26 cellular contexts compared by ENCODE assay signal in the genomic region with DNA sequence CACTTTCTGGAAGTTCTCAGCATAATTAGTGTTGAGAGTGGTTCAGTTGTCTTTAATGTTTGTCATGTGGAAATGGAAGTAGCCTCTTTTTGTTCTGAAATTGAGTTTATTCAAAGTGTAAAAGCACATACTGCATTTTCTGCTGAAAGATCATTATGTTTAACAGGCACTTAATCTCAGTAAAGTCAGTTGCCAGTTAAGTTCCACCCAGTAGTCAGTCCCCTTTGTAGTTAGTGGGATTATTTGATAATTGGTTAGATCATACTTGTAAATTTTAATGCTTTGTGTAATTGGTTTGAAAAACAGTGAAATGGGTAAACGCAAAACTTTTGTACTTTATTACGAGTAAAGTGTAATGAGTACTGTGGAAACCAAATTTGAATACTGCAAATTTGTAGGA. TPM values are rescaled to one million over a fixed set of nuclear protein-coding genes. Genes with fewer than 3 reads are reported as not detected.
DNase-seq lines count a peak whose midpoint lies in the region; ATAC-seq and TF ChIP-seq lines count a peak whose summit lies in the region.
"Had no signal": no experiment of that assay in that cellular context is flagged by ENCODE, and none has a peak within 500 bp of the region (broad histone marks: within the 10 kb centered on the region; RNA-seq: fewer than 3 reads in every experiment).

No MANE protein-coding gene starts in this region.

- intact Hi-C loops in activated naive CD4-positive, alpha-beta T cell treated with anti-CD3 and anti-CD28 coated beads for 36 hours (cut with micrococcal nuclease), result no loop called here

- no peaks in the 10 kb centered on the region for H3K9me3 ChIP-seq in hepatocyte (ENCODE audit: low read depth)
- H3K9me3 ChIP-seq: BE2C, gastrocnemius medialis, left ventricle myocardium inferior, sigmoid colon, SJSA1, upper lobe of left lung had no signal

- H3K27me3 Mint-ChIP-seq in activated naive CD4-positive, alpha-beta T cell treated with anti-CD3 and anti-CD28 coated beads for 36 hours (ENCODE audit: low read depth), result no peaks in the 10 kb centered on the region
- H3K27me3 Mint-ChIP-seq in WTC11 (ENCODE audit: low read depth), result no peaks in the 10 kb centered on the region
- H3K27me3 Mint-ChIP-seq in type B pancreatic cell, result no peaks in the 10 kb centered on the region

- no peak overlapping the region for H3K27ac ChIP-seq in hepatocyte
- H3K27ac ChIP-seq: gastrocnemius medialis, left ventricle myocardium inferior, sigmoid colon, SJSA1, upper lobe of left lung had no signal

- no peak overlapping the region for H3K4me3 ChIP-seq in hepatocyte
- H3K4me3 ChIP-seq: gastrocnemius medialis, left ventricle myocardium inferior, sigmoid colon, SJSA1, upper lobe of left lung had no signal

- TF ChIP-seq CTCF in WTC11 (IDR thresholded peaks at IDR 0.05), result no peak
- no peak for TF ChIP-seq CTCF in hepatocyte (IDR thresholded peaks at IDR 0.05; ENCODE audit: poor library complexity)
- no peak for TF ChIP-seq CTCF in type B pancreatic cell (conservative IDR thresholded peaks at IDR 0.05)

- POLR2A ChIA-PET in WTC11 (lab: Charles Lee), result no interaction called here

- peaks cover 24% of the 10 kb centered on the region for H3K36me3 ChIP-seq in hepatocyte (replicated peaks; ENCODE audit: insufficient read depth, low read depth)

- no peak overlapping the region for H2AFZ ChIP-seq in hepatocyte

- no peaks in the 10 kb centered on the region for H3K9me2 ChIP-seq in hepatocyte (replicated peaks; ENCODE audit: insufficient read depth)

- CTCF ChIA-PET in activated naive CD4-positive, alpha-beta T cell treated with anti-CD3 and anti-CD28 coated beads for 36 hours (lab: Charles Lee), result interaction anchor here (1.0 kb wide), 1 partner anchor 12 kb away, joined by 3 read pairs; no protein-coding TSS in a partner anchor
- CTCF ChIA-PET in WTC11 (lab: Charles Lee), result no interaction called here

- H3K4me1 ChIP-seq in hepatocyte (ENCODE audit: insufficient read depth), result no peaks in the 10 kb centered on the region
- H3K4me1 ChIP-seq: BE2C had no signal

- H3K4me3 Mint-ChIP-seq in activated naive CD4-positive, alpha-beta T cell treated with anti-CD3 and anti-CD28 coated beads for 36 hours, result no peak overlapping the region
- H3K4me3 Mint-ChIP-seq in WTC11, result no peak overlapping the region
- H3K4me3 Mint-ChIP-seq in type B pancreatic cell, result peak overlapping the region; percentile 67
- H3K4me3 Mint-ChIP-seq: natural killer cell had no signal

- H3K36me3 Mint-ChIP-seq in activated naive CD4-positive, alpha-beta T cell treated with anti-CD3 and anti-CD28 coated beads for 36 hours (ENCODE audit: low read depth), result peaks cover 59% of the 10 kb centered on the region
- H3K36me3 Mint-ChIP-seq in WTC11 (peaks cover 75% of the 10 kb centered on the region), type B pancreatic cell (peaks cover 54% of the 10 kb centered on the region)

- peak overlapping the region; percentile 73 for H3K27ac Mint-ChIP-seq in activated naive CD4-positive, alpha-beta T cell treated with anti-CD3 and anti-CD28 coated beads for 36 hours
- H3K27ac Mint-ChIP-seq in WTC11 (peak overlapping the region; percentile 82), type B pancreatic cell (peak overlapping the region; percentile 23)

- no peaks in the 10 kb centered on the region for H3K27me3 ChIP-seq in hepatocyte
- H3K27me3 ChIP-seq: BE2C, gastrocnemius medialis, sigmoid colon, SJSA1, upper lobe of left lung had no signal

- no peaks in the 10 kb centered on the region for H3K9me3 Mint-ChIP-seq in activated naive CD4-positive, alpha-beta T cell treated with anti-CD3 and anti-CD28 coated beads for 36 hours
- H3K9me3 Mint-ChIP-seq in WTC11 (no peaks in the 10 kb centered on the region), type B pancreatic cell (no peaks in the 10 kb centered on the region)

- DNase-seq in activated naive CD4-positive, alpha-beta T cell treated with anti-CD3 and anti-CD28 coated beads for 36 hours, result no peak
- DNase-seq in activated naive CD4-positive, alpha-beta T cell (lab: John Stamatoyannopoulos, UW), result no peak
- no peak for DNase-seq in WTC11 (ENCODE audit: low spot score)
- DNase-seq in hepatocyte (ENCODE audit: low spot score), result no peak
- DNase-seq in type B pancreatic cell (ENCODE audit: extremely low spot score, unreplicated experiment), result no peak
- no peak for DNase-seq in NCI-H82 (lab: John Stamatoyannopoulos, UW)
- DNase-seq: activated CD4-positive, alpha-beta T cell treated with anti-CD3 and anti-CD28 coated beads for 48 hours; activated gamma-delta T cell; anterior cingulate cortex; BE2C; DMS79; gastrocnemius medialis; H7; hypothalamus; left ventricle myocardium inferior; midbrain; natural killer cell; NCI-H187 treated with DMSO at 0.1 percent for 48 hours; NCI-H526; posterior cingulate gyrus; sigmoid colon; T-helper 1 cell; upper lobe of left lung had no signal

- WGBS in hepatocyte (ENCODE audit: low lambda C conversion rate, missing lambda C conversion rate), result 95% methylated on average over 2 of the region's 2 CpGs

- H3K4me1 Mint-ChIP-seq in activated naive CD4-positive, alpha-beta T cell treated with anti-CD3 and anti-CD28 coated beads for 36 hours (ENCODE audit: low read depth), result peaks cover 40% of the 10 kb centered on the region
- H3K4me1 Mint-ChIP-seq in WTC11, result peaks cover 23% of the 10 kb centered on the region
- H3K4me1 Mint-ChIP-seq in type B pancreatic cell (ENCODE audit: unreplicated experiment), result peaks cover 28% of the 10 kb centered on the region

- H3K79me2 ChIP-seq in hepatocyte, result peaks cover 72% of the 10 kb centered on the region

- H4K20me1 ChIP-seq in hepatocyte (ENCODE audit: insufficient read depth, poor library complexity, severe bottlenecking), result peaks cover 82% of the 10 kb centered on the region

- ATAC-seq in WTC11, result no peak
- ATAC-seq in esophagus mucosa, result no peak
- no peak for ATAC-seq in GM21723 (IDR thresholded peaks at IDR 0.05; ENCODE audit: unreplicated experiment)
- ATAC-seq: gastrocnemius medialis, natural killer cell had no signal

- H3K4me2 ChIP-seq in hepatocyte, result peak overlapping the region; percentile 23

TF ChIP-seq in WTC11, 78 proteins besides CTCF, POLR2A, EP300 and RAD21 (continues in another document):
- TF ChIP-seq ZNF423 (CRISPR knock-in tag; IDR thresholded peaks at IDR 0.05) (no peak), FOXP1 (CRISPR knock-in tag; IDR thresholded peaks at IDR 0.05; ENCODE audit: borderline replicate concordance) (no peak), ZNF219 (CRISPR knock-in tag; IDR thresholded peaks at IDR 0.05; ENCODE audit: borderline replicate concordance) (no peak)
- TF ChIP-seq, protein P1, sequence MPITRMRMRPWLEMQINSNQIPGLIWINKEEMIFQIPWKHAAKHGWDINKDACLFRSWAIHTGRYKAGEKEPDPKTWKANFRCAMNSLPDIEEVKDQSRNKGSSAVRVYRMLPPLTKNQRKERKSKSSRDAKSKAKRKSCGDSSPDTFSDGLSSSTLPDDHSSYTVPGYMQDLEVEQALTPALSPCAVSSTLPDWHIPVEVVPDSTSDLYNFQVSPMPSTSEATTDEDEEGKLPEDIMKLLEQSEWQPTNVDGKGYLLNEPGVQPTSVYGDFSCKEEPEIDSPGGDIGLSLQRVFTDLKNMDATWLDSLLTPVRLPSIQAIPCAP (CRISPR knock-in tag; IDR thresholded peaks at IDR 0.05), result no peak
- TF ChIP-seq, protein P2, sequence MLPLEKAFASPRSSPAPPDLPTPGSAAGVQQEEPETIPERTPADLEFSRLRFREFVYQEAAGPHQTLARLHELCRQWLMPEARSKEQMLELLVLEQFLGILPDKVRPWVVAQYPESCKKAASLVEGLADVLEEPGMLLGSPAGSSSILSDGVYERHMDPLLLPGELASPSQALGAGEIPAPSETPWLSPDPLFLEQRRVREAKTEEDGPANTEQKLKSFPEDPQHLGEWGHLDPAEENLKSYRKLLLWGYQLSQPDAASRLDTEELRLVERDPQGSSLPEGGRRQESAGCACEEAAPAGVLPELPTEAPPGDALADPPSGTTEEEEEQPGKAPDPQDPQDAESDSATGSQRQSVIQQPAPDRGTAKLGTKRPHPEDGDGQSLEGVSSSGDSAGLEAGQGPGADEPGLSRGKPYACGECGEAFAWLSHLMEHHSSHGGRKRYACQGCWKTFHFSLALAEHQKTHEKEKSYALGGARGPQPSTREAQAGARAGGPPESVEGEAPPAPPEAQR (CRISPR knock-in tag; IDR thresholded peaks at IDR 0.05), result no peak
- TF ChIP-seq, protein P3, sequence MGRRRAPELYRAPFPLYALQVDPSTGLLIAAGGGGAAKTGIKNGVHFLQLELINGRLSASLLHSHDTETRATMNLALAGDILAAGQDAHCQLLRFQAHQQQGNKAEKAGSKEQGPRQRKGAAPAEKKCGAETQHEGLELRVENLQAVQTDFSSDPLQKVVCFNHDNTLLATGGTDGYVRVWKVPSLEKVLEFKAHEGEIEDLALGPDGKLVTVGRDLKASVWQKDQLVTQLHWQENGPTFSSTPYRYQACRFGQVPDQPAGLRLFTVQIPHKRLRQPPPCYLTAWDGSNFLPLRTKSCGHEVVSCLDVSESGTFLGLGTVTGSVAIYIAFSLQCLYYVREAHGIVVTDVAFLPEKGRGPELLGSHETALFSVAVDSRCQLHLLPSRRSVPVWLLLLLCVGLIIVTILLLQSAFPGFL (CRISPR knock-in tag; IDR thresholded peaks at IDR 0.05; ENCODE audit: borderline replicate concordance), result no peak

RNA-seq across cellular contexts. Expression of a gene that starts 4.2 kb away (rescaled TPM):
- total RNA-seq in activated naive CD4-positive, alpha-beta T cell treated with anti-CD3 and anti-CD28 coated beads for 36 hours, result 10 to 100 TPM; 76.0 to 78.2 TPM
- 107 to 141 TPM (median 139 TPM) in 3 replicates for total RNA-seq in WTC11 (2021)
- 83.6 and 90.7 TPM in 2 replicates for total RNA-seq in hepatocyte
- polyA plus RNA-seq in hepatocyte, result 31.0 and 38.0 TPM in 2 replicates
- total RNA-seq in type B pancreatic cell (ENCODE audit: low replicate concordance), result 203 and 280 TPM in 2 replicates
- 75.8 TPM for total RNA-seq in esophagus mucosa

RNA-seq across cellular contexts. Expression of a gene that starts 45.6 kb away (rescaled TPM):
- total RNA-seq in activated naive CD4-positive, alpha-beta T cell treated with anti-CD3 and anti-CD28 coated beads for 36 hours, result 1 to 10 TPM; 4.7 to 7.3 TPM
- total RNA-seq in WTC11 (2021), result 28.3 to 28.7 TPM (median 28.3 TPM) in 3 replicates
- total RNA-seq in hepatocyte, result 6.2 and 7.9 TPM in 2 replicates
- polyA plus RNA-seq in hepatocyte, result 7.5 and 14.6 TPM in 2 replicates
- total RNA-seq in type B pancreatic cell (ENCODE audit: low replicate concordance), result 12.2 and 23.1 TPM in 2 replicates
- total RNA-seq in esophagus mucosa, result 4.9 TPM
- total RNA-seq: SJSA1 had no signal

Comparison
In these comparisons a context has a peak if more than half of its experiments do, and no peak if none do; other contexts are left out.
1. H3K27ac Mint-ChIP-seq: peak in every context shown above with its lines; median percentile 82 in WTC11; 73 in activated naive CD4-positive, alpha-beta T cell treated with anti-CD3 and anti-CD28 coated beads for 36 hours; 23 in type B pancreatic cell.